Comparison of ENCODE assay signal across 9 cellular contexts in genomic region chr18:55235094-55235461, GRCh38.
DNase-seq lines count a peak whose midpoint lies in the region; ATAC-seq, FAIRE-seq and TF ChIP-seq lines count a peak whose summit lies in the region.
"Had no signal": no experiment of that assay in that cellular context is flagged by ENCODE, and none has a peak within 500 bp of the region (broad histone marks: within the 10 kb centered on the region; RNA-seq: fewer than 3 reads in every experiment).

No MANE protein-coding gene starts in this region.

- no peak for FAIRE-seq in D721Med (lab: Jason Lieb, UNC)

- no peak for TF ChIP-seq CTCF in D721Med (IDR thresholded peaks at IDR 0.05; ENCODE audit: insufficient read depth, missing control alignments)
- no peak for TF ChIP-seq CTCF in MM.1S (IDR thresholded peaks at IDR 0.05; ENCODE audit: low read length)
- no peak for TF ChIP-seq CTCF in gastrocnemius medialis (IDR thresholded peaks at IDR 0.05 in 4 of 5, conservative IDR thresholded peaks at IDR 0.05 in 1 of 5)

- no peak for TF ChIP-seq POLR2A in gastrocnemius medialis (IDR thresholded peaks at IDR 0.05)

- H3K9me3 ChIP-seq in MM.1S (replicated peaks; ENCODE audit: insufficient read depth, low read length) = no peaks in the 10 kb centered on the region
- no peaks in the 10 kb centered on the region for H3K9me3 ChIP-seq in endocrine pancreas (ENCODE audit: control insufficient read depth, low read length)
- H3K9me3 ChIP-seq in gastrocnemius medialis = no peaks in the 10 kb centered on the region
- H3K9me3 ChIP-seq: mucosa of descending colon had no signal

- peaks cover 31% of the 10 kb centered on the region for H3K4me1 ChIP-seq in MM.1S (ENCODE audit: low read length)
- no peaks in the 10 kb centered on the region for H3K4me1 ChIP-seq in endocrine pancreas (ENCODE audit: control insufficient read depth, insufficient read depth, low read length)
- H3K4me1 ChIP-seq in gastrocnemius medialis = peaks cover 4 to 13% of the 10 kb centered on the region in 2 donors

- H3K9ac ChIP-seq in MM.1S (ENCODE audit: low read length) (no peak overlapping the region), endocrine pancreas (ENCODE audit: control insufficient read depth, insufficient read depth, low read length) (peak overlapping the region; percentile 15)

- H3K79me2 ChIP-seq in MM.1S (ENCODE audit: low read length) = peaks cover 47% of the 10 kb centered on the region

- no peaks in the 10 kb centered on the region for H4K20me1 ChIP-seq in MM.1S (ENCODE audit: insufficient read depth, low read length)

- DNase-seq in D721Med (ENCODE audit: insufficient read length, low spot score) (peak; percentile 29), MM.1S (no peak), gastrocnemius medialis (no peak), AML-193 (lab: John Stamatoyannopoulos, UW) (no peak)
- no peak for DNase-seq in activated CD8-positive, alpha-beta memory T cell treated with anti-CD3 and anti-CD28 coated beads, Interleukin-2, amount 50 U/mL, for 4 hours
- DNase-seq: central memory CD4-positive, alpha-beta T cell had no signal

- H3K9me2 ChIP-seq in MM.1S (replicated peaks; ENCODE audit: insufficient read depth, low read length) = no peaks in the 10 kb centered on the region

- in situ Hi-C loops in gastrocnemius medialis (cut with MboI; ENCODE audit: low sequenced_read_pairs in 4 of 4) = loop anchor here (5.0 to 25.0 kb wide), 13 partner anchors 102 to 1352 kb away; partner anchors contain the start of gene TCF4 (in 4 of the 4)

- peak overlapping the region; percentile 11; the same call in 1 of the 2 replicates for H3K4me2 ChIP-seq in MM.1S (ENCODE audit: low read depth, low read length)

- intact Hi-C loops in gastrocnemius medialis (cut with DNase I; ENCODE audit: low total_unique reads) = loop anchor here (2.0 to 10.0 kb wide), 6 partner anchors 40 to 630 kb away; partner anchors contain the start of gene TCF4

- H3K27ac ChIP-seq in MM.1S (ENCODE audit: low read length) (no peak overlapping the region; the same call in 1 of the 2 replicates), gastrocnemius medialis (peak overlapping the region; percentile 7 to 53 (median 45))

- H3K27me3 ChIP-seq in MM.1S (replicated peaks; ENCODE audit: insufficient read depth, low read length) = no peaks in the 10 kb centered on the region
- H3K27me3 ChIP-seq in endocrine pancreas (ENCODE audit: control insufficient read depth, insufficient read depth, low read length) = no peaks in the 10 kb centered on the region
- H3K27me3 ChIP-seq in gastrocnemius medialis = no peaks in the 10 kb centered on the region

- H3F3A ChIP-seq in MM.1S (ENCODE audit: insufficient read depth, low read length) = peaks cover 15% of the 10 kb centered on the region

- H3K4me3 ChIP-seq in MM.1S (ENCODE audit: low read length) (no peak overlapping the region), endocrine pancreas (ENCODE audit: control insufficient read depth, insufficient read depth, low read length) (peak overlapping the region; percentile 59), gastrocnemius medialis (no peak overlapping the region)
- H3K4me3 ChIP-seq: mucosa of descending colon had no signal

- peaks cover 7% of the 10 kb centered on the region; the same call in 1 of the 2 replicates for H3K36me3 ChIP-seq in MM.1S (replicated peaks; ENCODE audit: insufficient read depth, low read length)
- no peaks in the 10 kb centered on the region for H3K36me3 ChIP-seq in endocrine pancreas (ENCODE audit: control insufficient read depth, insufficient read depth, low read length)
- H3K36me3 ChIP-seq in gastrocnemius medialis = peaks cover 0 to 35% of the 10 kb centered on the region in 2 donors

- no peak overlapping the region for H2AFZ ChIP-seq in MM.1S (ENCODE audit: low read length)

- ATAC-seq in gastrocnemius medialis (no peak), GM19395 (IDR thresholded peaks at IDR 0.05; ENCODE audit: unreplicated experiment) (no peak)
